8 cellular contexts compared by ENCODE assay signal in the genomic region with DNA sequence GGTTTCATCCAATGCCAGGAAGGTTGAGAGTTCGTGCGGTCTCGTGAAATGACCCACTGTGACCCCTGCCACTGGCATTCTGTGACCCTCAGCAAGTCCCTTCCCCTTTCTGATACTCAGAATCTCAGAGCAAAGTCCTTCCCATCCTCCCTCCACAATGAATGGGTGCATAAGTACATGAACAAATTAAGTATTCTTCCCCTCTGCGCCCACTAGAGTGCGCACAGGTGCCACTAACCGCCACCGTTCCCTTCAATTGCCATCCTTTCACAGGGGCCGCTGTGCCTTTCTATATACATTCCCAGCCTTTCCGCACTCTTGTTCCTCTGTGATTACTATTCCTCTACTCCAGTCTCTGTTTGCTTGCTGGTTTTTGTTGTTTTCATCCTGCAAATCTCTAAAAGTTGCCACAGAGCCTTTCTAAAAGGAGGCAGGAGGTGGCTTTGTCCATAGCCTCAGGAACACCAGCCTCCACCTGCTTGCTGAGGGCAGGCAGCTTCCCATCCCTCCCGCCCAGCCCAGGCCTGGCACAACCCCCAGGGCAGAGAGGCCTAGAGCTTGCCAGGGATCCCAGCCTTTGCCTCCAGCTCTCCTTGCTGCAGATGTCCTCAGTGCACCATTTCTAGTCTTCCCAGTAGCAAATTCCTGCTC. TPM values are rescaled to one million over a fixed set of nuclear protein-coding genes. Genes with fewer than 3 reads are reported as not detected.
A peak's percentile ranks its signal among the peaks of the same experiment; 100 is the strongest.
DNase-seq lines count a peak whose midpoint lies in the region; ATAC-seq and TF ChIP-seq lines count a peak whose summit lies in the region.

No MANE protein-coding gene starts in this region.

- no peaks in the 10 kb centered on the region for H3K36me3 ChIP-seq in liver (ENCODE audit: control insufficient read depth in 4 of 4, insufficient read depth in 3 of 4, low read depth in 1 of 4, low read length in 3 of 4)

- peak; percentile 94 to 96 for TF ChIP-seq RAD21 in liver (IDR thresholded peaks at IDR 0.05)

- H3K27me3 ChIP-seq in liver (ENCODE audit: control insufficient read depth in 4 of 4, insufficient read depth in 4 of 4, low read length in 3 of 4), result no peaks in the 10 kb centered on the region

- H3K9me3 ChIP-seq in liver (ENCODE audit: control insufficient read depth in 4 of 4, low read length in 3 of 4), result no peaks in the 10 kb centered on the region

- TF ChIP-seq CTCF in liver (IDR thresholded peaks at IDR 0.05; ENCODE audit: low read depth, low read length, missing input control), result peak; percentile 82

- DNase-seq in CMK (ENCODE audit: low read depth), result peak; percentile 58
- DNase-seq in NCI-H510A (lab: John Stamatoyannopoulos, UW), result peak; percentile 17
- DNase-seq in activated CD4-positive, alpha-beta T cell treated with anti-CD3 and anti-CD28 coated beads for 24 hours (ENCODE audit: low read depth in 2 of 2), result peak; percentile 47 to 58
- peak; percentile 67 for DNase-seq in dedifferentiated amniotic fluid mesenchymal stem cell (ENCODE audit: extremely low spot score)
- peak; percentile 33 to 62 (median 45) for DNase-seq in stimulated activated CD4-positive, alpha-beta T cell treated with anti-CD3 and anti-CD28 coated beads, TNF-alpha, amount 100 ng/mL, for 24 hours (ENCODE audit: low read depth in 3 of 3)

- H3K9ac ChIP-seq in liver (ENCODE audit: low read depth in 1 of 2, low read length in 2 of 2), result no peak overlapping the region

- H3K27ac ChIP-seq in liver (ENCODE audit: low read depth in 1 of 2, low read length in 2 of 2), result no peak overlapping the region

- ATAC-seq in HG02759 (IDR thresholded peaks at IDR 0.05; ENCODE audit: unreplicated experiment) (peak; percentile 48), GM18868 (IDR thresholded peaks at IDR 0.05; ENCODE audit: unreplicated experiment) (no peak)

- 7% methylated on average over 10 of the region's 10 CpGs for WGBS in liver

- peaks cover 5 to 11% (median 9%) of the 10 kb centered on the region in 4 donors for H3K4me1 ChIP-seq in liver (ENCODE audit: control insufficient read depth in 4 of 4, insufficient read depth in 4 of 4, low read length in 3 of 4)

- no peak overlapping the region for H3K4me3 ChIP-seq in liver (ENCODE audit: low read depth in 1 of 3, low read length in 3 of 3)

TF ChIP-seq in liver, 16 proteins besides CTCF, POLR2A, EP300 and RAD21:
- peak; percentile 80 to 92 for TF ChIP-seq HNF4A (conservative IDR thresholded peaks at IDR 0.05)
- peak; percentile 19 to 64 for TF ChIP-seq RXRA (IDR thresholded peaks at IDR 0.05)
- no peak for TF ChIP-seq TAF1 (conservative IDR thresholded peaks at IDR 0.05)
- TF ChIP-seq SP1 (IDR thresholded peaks at IDR 0.05), result peak; percentile 45
- peak; percentile 90 for TF ChIP-seq HNF4G (IDR thresholded peaks at IDR 0.05)
- TF ChIP-seq, protein P1, sequence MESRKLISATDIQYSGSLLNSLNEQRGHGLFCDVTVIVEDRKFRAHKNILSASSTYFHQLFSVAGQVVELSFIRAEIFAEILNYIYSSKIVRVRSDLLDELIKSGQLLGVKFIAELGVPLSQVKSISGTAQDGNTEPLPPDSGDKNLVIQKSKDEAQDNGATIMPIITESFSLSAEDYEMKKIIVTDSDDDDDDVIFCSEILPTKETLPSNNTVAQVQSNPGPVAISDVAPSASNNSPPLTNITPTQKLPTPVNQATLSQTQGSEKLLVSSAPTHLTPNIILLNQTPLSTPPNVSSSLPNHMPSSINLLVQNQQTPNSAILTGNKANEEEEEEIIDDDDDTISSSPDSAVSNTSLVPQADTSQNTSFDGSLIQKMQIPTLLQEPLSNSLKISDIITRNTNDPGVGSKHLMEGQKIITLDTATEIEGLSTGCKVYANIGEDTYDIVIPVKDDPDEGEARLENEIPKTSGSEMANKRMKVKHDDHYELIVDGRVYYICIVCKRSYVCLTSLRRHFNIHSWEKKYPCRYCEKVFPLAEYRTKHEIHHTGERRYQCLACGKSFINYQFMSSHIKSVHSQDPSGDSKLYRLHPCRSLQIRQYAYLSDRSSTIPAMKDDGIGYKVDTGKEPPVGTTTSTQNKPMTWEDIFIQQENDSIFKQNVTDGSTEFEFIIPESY (IDR thresholded peaks at IDR 0.05), result no peak

RNA-seq across cellular contexts. Expression of a gene that starts 6.7 kb away (rescaled TPM):
- total RNA-seq in liver, result 10 to 100 TPM; 54.9 to 63.4 TPM
- 10 to 100 TPM; 17.6 to 33.0 TPM for polyA plus RNA-seq in liver

RNA-seq across cellular contexts. Expression of a gene that starts 43.3 kb away (rescaled TPM):
- total RNA-seq in liver, result 1 to 10 TPM in 1 of 2 donors, not detected in 1; 1.0 TPM
- 1 to 10 TPM in 1 of 2 donors, not detected in 1; 1.0 TPM for polyA plus RNA-seq in liver

Comparison
In these comparisons a context has a peak if more than half of its experiments do, and no peak if none do; other contexts are left out.
1. DNase-seq: peak in every context shown above with its lines; median percentile 67 in dedifferentiated amniotic fluid mesenchymal stem cell; 58 in CMK; 52 in activated CD4-positive, alpha-beta T cell treated with anti-CD3 and anti-CD28 coated beads for 24 hours; 45 in stimulated activated CD4-positive, alpha-beta T cell treated with anti-CD3 and anti-CD28 coated beads, TNF-alpha, amount 100 ng/mL, for 24 hours; 17 in NCI-H510A.